ENCODE assay signal across 9 cellular contexts in genomic region chr10:119370972-119371703, GRCh38.
A peak's percentile ranks its signal among the peaks of the same experiment; 100 is the strongest.
DNase-seq lines count a peak whose midpoint lies in the region; TF ChIP-seq lines count a peak whose summit lies in the region.
"Had no signal": no experiment of that assay in that cellular context is flagged by ENCODE, and none has a peak within 500 bp of the region (broad histone marks: within the 10 kb centered on the region; RNA-seq: fewer than 3 reads in every experiment).

No MANE protein-coding gene starts in this region.

- H3K4me1 ChIP-seq in right atrium auricular region (peaks cover 0 to 70% of the 10 kb centered on the region in 2 donors), skeletal muscle tissue (ENCODE audit: control insufficient read depth in 3 of 3, insufficient read depth in 3 of 3, low read length in 3 of 3) (peaks cover 56 to 66% (median 63%) of the 10 kb centered on the region in 3 donors)

- peak overlapping the region; percentile 67 to 84 for H3K27ac ChIP-seq in right atrium auricular region
- H3K27ac ChIP-seq in skeletal muscle tissue (ENCODE audit: low read depth, low read length), result peak overlapping the region; percentile 79

- H3K27me3 ChIP-seq in right atrium auricular region (no peaks in the 10 kb centered on the region), skeletal muscle tissue (ENCODE audit: control insufficient read depth in 3 of 3, insufficient read depth in 3 of 3, low read length in 3 of 3) (peaks cover 0 to 4% (median 0%) of the 10 kb centered on the region in 3 donors)

- H3K9ac ChIP-seq in skeletal muscle tissue (ENCODE audit: low read depth in 1 of 3, low read length in 3 of 3), result peak overlapping the region in 1 of 3 donors; percentile 32

- H3K4me3 ChIP-seq in right atrium auricular region (peak overlapping the region in 1 of 2 donors; percentile 11), skeletal muscle tissue (ENCODE audit: low read length in 3 of 3) (peak overlapping the region in 1 of 3 donors; percentile 24)

- peak; percentile 56 for DNase-seq in ELR (ENCODE audit: low read depth)
- peak; percentile 75 for DNase-seq in astrocyte of the hippocampus (ENCODE audit: low read depth, low spot score)
- DNase-seq in right atrium auricular region (ENCODE audit: low spot score), result peak; percentile 83
- DNase-seq in SHP77 (lab: John Stamatoyannopoulos, UW), result no peak
- DNase-seq in activated CD4-positive, alpha-beta T cell treated with anti-CD3 and anti-CD28 coated beads for 1 hour, result no peak
- no peak for DNase-seq in stimulated activated naive CD4-positive, alpha-beta T cell treated with Interleukin-2 at 50 U/mL for 16 hours (lab: John Stamatoyannopoulos, UW)
- no peak for DNase-seq in COLO668 (lab: John Stamatoyannopoulos, UW; ENCODE audit: unreplicated experiment)
- DNase-seq: OCI-M1 had no signal

- no peaks in the 10 kb centered on the region for H3K36me3 ChIP-seq in right atrium auricular region
- no peaks in the 10 kb centered on the region for H3K36me3 ChIP-seq in skeletal muscle tissue (ENCODE audit: control insufficient read depth in 3 of 3, insufficient read depth in 3 of 3, low read length in 3 of 3)

- no peaks in the 10 kb centered on the region for H3K9me3 ChIP-seq in right atrium auricular region
- no peaks in the 10 kb centered on the region for H3K9me3 ChIP-seq in skeletal muscle tissue (ENCODE audit: control insufficient read depth in 3 of 3, low read length in 3 of 3)

- no peak for TF ChIP-seq CTCF in right atrium auricular region (IDR thresholded peaks at IDR 0.05)

Comparison
In these comparisons a context has a peak if more than half of its experiments do, and no peak if none do; other contexts are left out.
1. DNase-seq: peak in ELR (single experiment), astrocyte of the hippocampus (single experiment) and right atrium auricular region (single experiment); none in SHP77 (0 of 2), activated CD4-positive, alpha-beta T cell treated with anti-CD3 and anti-CD28 coated beads for 1 hour (single experiment), stimulated activated naive CD4-positive, alpha-beta T cell treated with Interleukin-2 at 50 U/mL for 16 hours (single experiment) and COLO668 (single experiment).